In genomic region chr17:27381007-27381501, GRCh38 we compare ENCODE assay signal across 1 cellular context.
TF ChIP-seq lines count a peak whose summit lies in the region.

No MANE protein-coding gene starts in this region.

TF ChIP-seq in K562, 482 proteins besides CTCF, POLR2A, EP300 and RAD21 (continued from another document and continues in another):
- TF ChIP-seq HINFP (tag; conservative IDR thresholded peaks at IDR 0.05; ENCODE audit: low read depth), result no peak
- TF ChIP-seq NFATC3 (IDR thresholded peaks at IDR 0.05), result no peak
- no peak for TF ChIP-seq SFPQ (IDR thresholded peaks at IDR 0.05; ENCODE audit: low read depth, low read length)
- TF ChIP-seq MAX (CRISPR knock-in tag; IDR thresholded peaks at IDR 0.05), result no peak
- TF ChIP-seq HOXB6 (CRISPR knock-in tag; IDR thresholded peaks at IDR 0.05; ENCODE audit: borderline replicate concordance), result no peak
- TF ChIP-seq ZNF696 (CRISPR knock-in tag; conservative IDR thresholded peaks at IDR 0.05), result no peak
- 0 out of 2 replicates have a peak, but pooled peaks have one; percentile 48 for TF ChIP-seq LCOR (CRISPR knock-in tag; IDR thresholded peaks at IDR 0.05)
- TF ChIP-seq ZNF77 (CRISPR knock-in tag; IDR thresholded peaks at IDR 0.05), result no peak
- 0 out of 2 replicates have a peak, but pooled peaks have one; percentile 27 for TF ChIP-seq ADNP (tag; IDR thresholded peaks at IDR 0.05)
- TF ChIP-seq E2F3 (CRISPR knock-in tag; IDR thresholded peaks at IDR 0.05), result no peak
- no peak for TF ChIP-seq GMEB1 (CRISPR knock-in tag; IDR thresholded peaks at IDR 0.05)
- TF ChIP-seq NBN (IDR thresholded peaks at IDR 0.05; ENCODE audit: low read depth), result peak; percentile 87
- TF ChIP-seq CBFA2T2 (conservative IDR thresholded peaks at IDR 0.05), result 0 out of 2 replicates have a peak, but pooled peaks have one; percentile 8
- TF ChIP-seq SRF (CRISPR knock-in tag; IDR thresholded peaks at IDR 0.05), result 0 out of 4 replicates have a peak, but pooled peaks of 1 of the 2 experiments have one; percentile 61
- no peak for TF ChIP-seq TCF3 (CRISPR knock-in tag; IDR thresholded peaks at IDR 0.05)
- no peak for TF ChIP-seq ZKSCAN8 (CRISPR knock-in tag; IDR thresholded peaks at IDR 0.05)
- no peak for TF ChIP-seq ZBTB8A (IDR thresholded peaks at IDR 0.05; ENCODE audit: partially characterized antibody)
- 0 out of 2 replicates have a peak, but pooled peaks have one; percentile 24 for TF ChIP-seq NKRF (IDR thresholded peaks at IDR 0.05; ENCODE audit: borderline replicate concordance)
- peak; percentile 78 for TF ChIP-seq RNF2 (IDR thresholded peaks at IDR 0.05)
- TF ChIP-seq WHSC1 (IDR thresholded peaks at IDR 0.05; ENCODE audit: low read length), result no peak
- TF ChIP-seq NUFIP1 (IDR thresholded peaks at IDR 0.05; ENCODE audit: partially characterized antibody), result no peak
- no peak for TF ChIP-seq YBX1 (IDR thresholded peaks at IDR 0.05)
- TF ChIP-seq SMARCA4 (IDR thresholded peaks at IDR 0.05), result 0 out of 2 replicates have a peak, but pooled peaks have one; percentile 21
- TF ChIP-seq SETDB1 (IDR thresholded peaks at IDR 0.05; ENCODE audit: low read length), result no peak
- TF ChIP-seq TAF7 (tag; IDR thresholded peaks at IDR 0.05), result no peak
- TF ChIP-seq HMG20A (CRISPR knock-in tag; conservative IDR thresholded peaks at IDR 0.05), result no peak
- no peak for TF ChIP-seq ZNF253 (CRISPR knock-in tag; conservative IDR thresholded peaks at IDR 0.05)
- no peak for TF ChIP-seq ZNF311 (CRISPR knock-in tag; IDR thresholded peaks at IDR 0.05)
- peak; percentile 61; the same call in 1 of the 2 replicates for TF ChIP-seq CREB3L1 (IDR thresholded peaks at IDR 0.05; ENCODE audit: borderline replicate concordance, low read depth)
- TF ChIP-seq NCOA1 (IDR thresholded peaks at IDR 0.05; ENCODE audit: low read depth), result no peak; the same call in 1 of the 2 replicates
- TF ChIP-seq HNRNPL (IDR thresholded peaks at IDR 0.05; ENCODE audit: low read depth, low read length), result no peak
- no peak for TF ChIP-seq HLTF (IDR thresholded peaks at IDR 0.05)
- TF ChIP-seq CBX3 (IDR thresholded peaks at IDR 0.05; ENCODE audit: borderline replicate concordance in 1 of 2, low read length in 2 of 2), result peak in 1 of 2 experiments; percentile 76; a peak in 1 of 3 replicates
- no peak for TF ChIP-seq ERF (CRISPR knock-in tag; IDR thresholded peaks at IDR 0.05)
- TF ChIP-seq NFIC (IDR thresholded peaks at IDR 0.05), result peak; percentile 82
- TF ChIP-seq MTA3 (IDR thresholded peaks at IDR 0.05; ENCODE audit: borderline replicate concordance), result peak; percentile 81; the same call in 1 of the 2 replicates
- TF ChIP-seq RNF219 (CRISPR knock-in tag; IDR thresholded peaks at IDR 0.05), result no peak
- no peak; the same call in 1 of the 2 replicates for TF ChIP-seq RAD51 (IDR thresholded peaks at IDR 0.05; ENCODE audit: borderline replicate concordance, low read depth)
- TF ChIP-seq IRF2 (CRISPR knock-in tag; IDR thresholded peaks at IDR 0.05), result no peak
- peak in 1 of 2 experiments; percentile 74; a peak in 1 of 4 replicates for TF ChIP-seq KDM4B (IDR thresholded peaks at IDR 0.05; ENCODE audit: borderline replicate concordance in 2 of 2, low read depth in 1 of 2)
- peak; percentile 43; the same call in 1 of the 2 replicates for TF ChIP-seq NFE2 (IDR thresholded peaks at IDR 0.05; ENCODE audit: low read depth)
- no peak for TF ChIP-seq CUX1 (CRISPR knock-in tag; IDR thresholded peaks at IDR 0.05)
- TF ChIP-seq HNRNPH1 (optimal IDR thresholded peaks at IDR 0.05; ENCODE audit: low read depth, low read length), result no peak
- TF ChIP-seq SRSF1 (IDR thresholded peaks at IDR 0.05; ENCODE audit: low read depth, low read length), result no peak
- no peak for TF ChIP-seq ZC3H8 (IDR thresholded peaks at IDR 0.05)
- TF ChIP-seq KDM5B (IDR thresholded peaks at IDR 0.05; ENCODE audit: insufficient replicate concordance, low read depth, low read length), result no peak
- TF ChIP-seq ZNF766 (CRISPR knock-in tag; conservative IDR thresholded peaks at IDR 0.05), result no peak
- TF ChIP-seq SREBF1 (IDR thresholded peaks at IDR 0.05; ENCODE audit: borderline replicate concordance, low read depth, low read length), result 0 out of 2 replicates have a peak, but pooled peaks have one; percentile 30
- TF ChIP-seq CCNT2 (IDR thresholded peaks at IDR 0.05; ENCODE audit: borderline replicate concordance, extremely low read depth, insufficient read length, low read depth, low read length), result peak; percentile 52
- TF ChIP-seq CEBPG (CRISPR knock-in tag; IDR thresholded peaks at IDR 0.05), result no peak
- no peak for TF ChIP-seq CEBPG (tag; conservative IDR thresholded peaks at IDR 0.05 in 1 of 2, IDR thresholded peaks at IDR 0.05 in 1 of 2)
- TF ChIP-seq KLF16 (IDR thresholded peaks at IDR 0.05), result peak; percentile 88
- no peak for TF ChIP-seq OTX1 (CRISPR knock-in tag; IDR thresholded peaks at IDR 0.05)
- TF ChIP-seq HDAC2 (IDR thresholded peaks at IDR 0.05), result no peak
- TF ChIP-seq RFX7 (CRISPR knock-in tag; IDR thresholded peaks at IDR 0.05), result no peak
